In genomic region chr12:6214633-6215032, GRCh38 we compare ENCODE assay signal across 14 cellular contexts. TPM values are rescaled to one million over a fixed set of nuclear protein-coding genes. Genes with fewer than 3 reads are reported as not detected.
DNase-seq lines count a peak whose midpoint lies in the region; ATAC-seq and TF ChIP-seq lines count a peak whose summit lies in the region.
"Had no signal": no experiment of that assay in that cellular context is flagged by ENCODE, and none has a peak within 500 bp of the region (broad histone marks: within the 10 kb centered on the region; RNA-seq: fewer than 3 reads in every experiment).

No MANE protein-coding gene starts in this region.

- H3K36me3 ChIP-seq in left ventricle myocardium inferior: peaks cover 22% of the 10 kb centered on the region
- no peaks in the 10 kb centered on the region for H3K36me3 ChIP-seq in neural progenitor cell
- H3K36me3 ChIP-seq in uterus: no peaks in the 10 kb centered on the region

- H3K36me3 Mint-ChIP-seq in neural progenitor cell: no peaks in the 10 kb centered on the region
- H3K36me3 Mint-ChIP-seq: activated naive CD4-positive, alpha-beta T cell treated with anti-CD3 and anti-CD28 coated beads, Interleukin-2, amount 10 ng/mL, durations not matched to agents 7 days and 5 days; naive B cell had no signal

- H3K27me3 Mint-ChIP-seq in neural progenitor cell (ENCODE audit: insufficient read depth, low read depth): peaks cover 23% of the 10 kb centered on the region

- H3K9me3 ChIP-seq in left ventricle myocardium inferior (replicated peaks) (no peaks in the 10 kb centered on the region), neural progenitor cell (ENCODE audit: low read depth) (no peaks in the 10 kb centered on the region), uterus (no peaks in the 10 kb centered on the region)

- H3K4me2 ChIP-seq in neural progenitor cell: no peak overlapping the region

- no peak overlapping the region for H3K9ac ChIP-seq in neural progenitor cell

- no peaks in the 10 kb centered on the region for H3K27me3 ChIP-seq in left ventricle myocardium inferior (ENCODE audit: low read depth)
- H3K27me3 ChIP-seq in neural progenitor cell: no peaks in the 10 kb centered on the region
- no peaks in the 10 kb centered on the region for H3K27me3 ChIP-seq in uterus

- no peak for ATAC-seq in left ventricle myocardium superior

- peaks cover 99% of the 10 kb centered on the region for H3K4me1 ChIP-seq in left ventricle myocardium inferior
- peaks cover 7% of the 10 kb centered on the region for H3K4me1 ChIP-seq in neural progenitor cell
- peaks cover 26 to 35% of the 10 kb centered on the region in 2 donors for H3K4me1 ChIP-seq in uterus

- peak overlapping the region; percentile 63 for H3K27ac Mint-ChIP-seq in neural progenitor cell
- H3K27ac Mint-ChIP-seq: activated naive CD4-positive, alpha-beta T cell treated with anti-CD3 and anti-CD28 coated beads, Interleukin-2, amount 10 ng/mL, durations not matched to agents 7 days and 5 days had no signal

- peaks cover 49% of the 10 kb centered on the region for H3K4me1 Mint-ChIP-seq in neural progenitor cell

- intact Hi-C loops in left ventricle myocardium inferior (cut with micrococcal nuclease): no loop called here
- intact Hi-C loops in left ventricle myocardium superior (cut with micrococcal nuclease): no loop called here
- intact Hi-C loops in uterus (cut with DNase I; ENCODE audit: low total_unique reads): no loop called here

- DNase-seq in left ventricle myocardium inferior (no peak), left ventricle myocardium superior (no peak), epithelial cell of esophagus (ENCODE audit: low read depth) (peak; percentile 89), neural progenitor cell (ENCODE audit: low spot score) (no peak), uterus (no peak), AG20443 (ENCODE audit: low spot score) (no peak), mesenteric fat pad (ENCODE audit: low spot score) (no peak)
- DNase-seq in activated effector memory CD4-positive, alpha-beta T cell treated with Interleukin-2 at 50 U/mL for 16 hours: no peak
- DNase-seq: activated CD4-positive, alpha-beta T cell treated with anti-CD3 and anti-CD28 coated beads, Interleukin-2, amount 50 U/mL, for 4 hours; activated naive CD4-positive, alpha-beta T cell treated with anti-CD3 and anti-CD28 coated beads, Interleukin-2, amount 10 ng/mL, durations not matched to agents 7 days and 5 days; hippocampal formation; MM.1S; naive B cell; NCI-H446 treated with DMSO at 0.1 percent for 48 hours had no signal

- H3K4me3 Mint-ChIP-seq in neural progenitor cell: no peak overlapping the region
- H3K4me3 Mint-ChIP-seq: activated naive CD4-positive, alpha-beta T cell treated with anti-CD3 and anti-CD28 coated beads, Interleukin-2, amount 10 ng/mL, durations not matched to agents 7 days and 5 days had no signal

- no peaks in the 10 kb centered on the region for H3K79me2 ChIP-seq in neural progenitor cell (ENCODE audit: low read depth)

- H2AFZ ChIP-seq in neural progenitor cell (replicated peaks): no peak overlapping the region

- no peak for TF ChIP-seq POLR2A in uterus (IDR thresholded peaks at IDR 0.05)

- H3F3A ChIP-seq in neural progenitor cell (ENCODE audit: low read depth): no peaks in the 10 kb centered on the region

- H3K4me3 ChIP-seq in left ventricle myocardium inferior: no peak overlapping the region
- no peak overlapping the region for H3K4me3 ChIP-seq in epithelial cell of esophagus (ENCODE audit: low read length)
- H3K4me3 ChIP-seq in neural progenitor cell: no peak overlapping the region
- no peak overlapping the region for H3K4me3 ChIP-seq in uterus

- H4K20me1 ChIP-seq in neural progenitor cell (ENCODE audit: low read depth): no peaks in the 10 kb centered on the region

- H3K27ac ChIP-seq in left ventricle myocardium inferior (replicated peaks) (peak overlapping the region; percentile 90), neural progenitor cell (no peak overlapping the region), uterus (peak overlapping the region; percentile 80 to 91)

- no peaks in the 10 kb centered on the region for H3K9me3 Mint-ChIP-seq in neural progenitor cell
- H3K9me3 Mint-ChIP-seq: activated naive CD4-positive, alpha-beta T cell treated with anti-CD3 and anti-CD28 coated beads, Interleukin-2, amount 10 ng/mL, durations not matched to agents 7 days and 5 days; naive B cell had no signal

- no peak for TF ChIP-seq CTCF in left ventricle myocardium inferior (IDR thresholded peaks at IDR 0.05; ENCODE audit: borderline replicate concordance)
- no peak for TF ChIP-seq CTCF in epithelial cell of esophagus (IDR thresholded peaks at IDR 0.05; ENCODE audit: insufficient read depth, low read depth, low read length, missing control alignments)
- TF ChIP-seq CTCF in neural progenitor cell (IDR thresholded peaks at IDR 0.05): no peak
- TF ChIP-seq CTCF in uterus (IDR thresholded peaks at IDR 0.05): no peak

RNA-seq across cellular contexts. Expression of gene CD9, which starts 14.4 kb away (rescaled TPM):
- total RNA-seq in left ventricle myocardium inferior (55.5 TPM), left ventricle myocardium superior (39.2 TPM), neural progenitor cell (ENCODE audit: low replicate concordance) (3.1 and 3.6 TPM in 2 replicates), uterus (100 to 1,000 TPM; 161 to 275 (median 207) TPM), mesenteric fat pad (57.7 TPM)
